1 cellular context compared by ENCODE assay signal in the genomic region with DNA sequence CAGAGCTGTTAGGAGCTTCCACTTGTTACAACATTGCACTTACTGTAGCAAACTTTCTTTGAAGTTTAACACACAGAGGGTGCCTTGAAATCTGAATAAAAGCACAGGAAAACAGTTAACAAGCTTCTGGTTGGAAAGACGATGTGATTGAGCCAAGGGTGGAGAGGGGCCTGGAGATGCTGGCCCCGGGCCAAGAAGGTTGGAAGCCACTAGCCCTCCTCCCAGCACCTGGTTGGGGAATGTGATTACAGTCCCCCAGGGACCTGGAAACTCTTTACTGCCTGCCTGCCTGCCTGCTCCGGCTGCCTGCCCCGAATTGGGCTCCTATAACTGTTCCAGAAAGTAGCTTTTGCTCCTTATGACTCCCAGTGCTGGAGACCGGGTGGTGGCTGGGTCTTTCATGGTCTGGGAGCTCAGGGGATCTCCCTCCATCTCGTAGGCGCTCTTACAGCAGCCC.
TF ChIP-seq lines count a peak whose summit lies in the region.

No MANE protein-coding gene starts in this region.

TF ChIP-seq in HEK293, 187 proteins besides CTCF, POLR2A, EP300 and RAD21 (continued from another document and continues in another):
- TF ChIP-seq, protein P1, sequence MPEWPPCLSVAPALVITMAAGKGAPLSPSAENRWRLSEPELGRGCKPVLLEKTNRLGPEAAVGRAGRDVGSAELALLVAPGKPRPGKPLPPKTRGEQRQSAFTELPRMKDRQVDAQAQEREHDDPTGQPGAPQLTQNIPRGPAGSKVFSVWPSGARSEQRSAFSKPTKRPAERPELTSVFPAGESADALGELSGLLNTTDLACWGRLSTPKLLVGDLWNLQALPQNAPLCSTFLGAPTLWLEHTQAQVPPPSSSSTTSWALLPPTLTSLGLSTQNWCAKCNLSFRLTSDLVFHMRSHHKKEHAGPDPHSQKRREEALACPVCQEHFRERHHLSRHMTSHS (tag by site-specific recombination; IDR thresholded peaks at IDR 0.05) = no peak
- TF ChIP-seq ZNF629 (tag by site-specific recombination; IDR thresholded peaks at IDR 0.05) = no peak
- TF ChIP-seq ZNF600 (tag by site-specific recombination; IDR thresholded peaks at IDR 0.05) = peak; percentile 82
- peak; percentile 97 for TF ChIP-seq ZNF335 (tag by site-specific recombination; conservative IDR thresholded peaks at IDR 0.05)
- no peak for TF ChIP-seq ZNF560 (tag by site-specific recombination; IDR thresholded peaks at IDR 0.05; ENCODE audit: borderline replicate concordance)
- no peak for TF ChIP-seq BCL11B (tag by site-specific recombination; IDR thresholded peaks at IDR 0.05; ENCODE audit: low read depth)
- TF ChIP-seq, protein P2, sequence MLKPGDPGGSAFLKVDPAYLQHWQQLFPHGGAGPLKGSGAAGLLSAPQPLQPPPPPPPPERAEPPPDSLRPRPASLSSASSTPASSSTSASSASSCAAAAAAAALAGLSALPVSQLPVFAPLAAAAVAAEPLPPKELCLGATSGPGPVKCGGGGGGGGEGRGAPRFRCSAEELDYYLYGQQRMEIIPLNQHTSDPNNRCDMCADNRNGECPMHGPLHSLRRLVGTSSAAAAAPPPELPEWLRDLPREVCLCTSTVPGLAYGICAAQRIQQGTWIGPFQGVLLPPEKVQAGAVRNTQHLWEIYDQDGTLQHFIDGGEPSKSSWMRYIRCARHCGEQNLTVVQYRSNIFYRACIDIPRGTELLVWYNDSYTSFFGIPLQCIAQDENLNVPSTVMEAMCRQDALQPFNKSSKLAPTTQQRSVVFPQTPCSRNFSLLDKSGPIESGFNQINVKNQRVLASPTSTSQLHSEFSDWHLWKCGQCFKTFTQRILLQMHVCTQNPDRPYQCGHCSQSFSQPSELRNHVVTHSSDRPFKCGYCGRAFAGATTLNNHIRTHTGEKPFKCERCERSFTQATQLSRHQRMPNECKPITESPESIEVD (tag by site-specific recombination; IDR thresholded peaks at IDR 0.05) = peak; percentile 51
- 0 out of 2 replicates have a peak, but pooled peaks have one; percentile 50 for TF ChIP-seq ZNF544 (tag by site-specific recombination; IDR thresholded peaks at IDR 0.05)
- TF ChIP-seq, protein P3, sequence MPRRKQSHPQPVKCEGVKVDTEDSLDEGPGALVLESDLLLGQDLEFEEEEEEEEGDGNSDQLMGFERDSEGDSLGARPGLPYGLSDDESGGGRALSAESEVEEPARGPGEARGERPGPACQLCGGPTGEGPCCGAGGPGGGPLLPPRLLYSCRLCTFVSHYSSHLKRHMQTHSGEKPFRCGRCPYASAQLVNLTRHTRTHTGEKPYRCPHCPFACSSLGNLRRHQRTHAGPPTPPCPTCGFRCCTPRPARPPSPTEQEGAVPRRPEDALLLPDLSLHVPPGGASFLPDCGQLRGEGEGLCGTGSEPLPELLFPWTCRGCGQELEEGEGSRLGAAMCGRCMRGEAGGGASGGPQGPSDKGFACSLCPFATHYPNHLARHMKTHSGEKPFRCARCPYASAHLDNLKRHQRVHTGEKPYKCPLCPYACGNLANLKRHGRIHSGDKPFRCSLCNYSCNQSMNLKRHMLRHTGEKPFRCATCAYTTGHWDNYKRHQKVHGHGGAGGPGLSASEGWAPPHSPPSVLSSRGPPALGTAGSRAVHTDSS (tag by site-specific recombination; IDR thresholded peaks at IDR 0.05) = peak; percentile 21; the same call in 1 of the 2 replicates
- peak; percentile 53; the same call in 1 of the 2 replicates for TF ChIP-seq ZNF549 (tag by site-specific recombination; IDR thresholded peaks at IDR 0.05)
- peak; percentile 87; the same call in 1 of the 2 replicates for TF ChIP-seq MZF1 (tag by site-specific recombination; IDR thresholded peaks at IDR 0.05; ENCODE audit: borderline replicate concordance)
- peak; percentile 54; the same call in 1 of the 2 replicates for TF ChIP-seq ZNF324 (tag by site-specific recombination; IDR thresholded peaks at IDR 0.05)
- TF ChIP-seq, protein P4, sequence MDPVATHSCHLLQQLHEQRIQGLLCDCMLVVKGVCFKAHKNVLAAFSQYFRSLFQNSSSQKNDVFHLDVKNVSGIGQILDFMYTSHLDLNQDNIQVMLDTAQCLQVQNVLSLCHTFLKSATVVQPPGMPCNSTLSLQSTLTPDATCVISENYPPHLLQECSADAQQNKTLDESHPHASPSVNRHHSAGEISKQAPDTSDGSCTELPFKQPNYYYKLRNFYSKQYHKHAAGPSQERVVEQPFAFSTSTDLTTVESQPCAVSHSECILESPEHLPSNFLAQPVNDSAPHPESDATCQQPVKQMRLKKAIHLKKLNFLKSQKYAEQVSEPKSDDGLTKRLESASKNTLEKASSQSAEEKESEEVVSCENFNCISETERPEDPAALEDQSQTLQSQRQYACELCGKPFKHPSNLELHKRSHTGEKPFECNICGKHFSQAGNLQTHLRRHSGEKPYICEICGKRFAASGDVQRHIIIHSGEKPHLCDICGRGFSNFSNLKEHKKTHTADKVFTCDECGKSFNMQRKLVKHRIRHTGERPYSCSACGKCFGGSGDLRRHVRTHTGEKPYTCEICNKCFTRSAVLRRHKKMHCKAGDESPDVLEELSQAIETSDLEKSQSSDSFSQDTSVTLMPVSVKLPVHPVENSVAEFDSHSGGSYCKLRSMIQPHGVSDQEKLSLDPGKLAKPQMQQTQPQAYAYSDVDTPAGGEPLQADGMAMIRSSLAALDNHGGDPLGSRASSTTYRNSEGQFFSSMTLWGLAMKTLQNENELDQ (tag by site-specific recombination; IDR thresholded peaks at IDR 0.05; ENCODE audit: low read depth) = no peak
- TF ChIP-seq SP7 (tag by site-specific recombination; IDR thresholded peaks at IDR 0.05) = peak; percentile 65
- TF ChIP-seq ZNF585B (tag by site-specific recombination; IDR thresholded peaks at IDR 0.05) = no peak
- TF ChIP-seq, protein P5, sequence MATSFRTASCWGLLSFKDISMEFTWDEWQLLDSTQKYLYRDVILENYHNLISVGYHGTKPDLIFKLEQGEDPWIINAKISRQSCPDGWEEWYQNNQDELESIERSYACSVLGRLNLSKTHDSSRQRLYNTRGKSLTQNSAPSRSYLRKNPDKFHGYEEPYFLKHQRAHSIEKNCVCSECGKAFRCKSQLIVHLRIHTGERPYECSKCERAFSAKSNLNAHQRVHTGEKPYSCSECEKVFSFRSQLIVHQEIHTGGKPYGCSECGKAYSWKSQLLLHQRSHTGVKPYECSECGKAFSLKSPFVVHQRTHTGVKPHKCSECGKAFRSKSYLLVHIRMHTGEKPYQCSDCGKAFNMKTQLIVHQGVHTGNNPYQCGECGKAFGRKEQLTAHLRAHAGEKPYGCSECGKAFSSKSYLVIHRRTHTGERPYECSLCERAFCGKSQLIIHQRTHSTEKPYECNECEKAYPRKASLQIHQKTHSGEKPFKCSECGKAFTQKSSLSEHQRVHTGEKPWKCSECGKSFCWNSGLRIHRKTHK (tag by site-specific recombination; IDR thresholded peaks at IDR 0.05) = no peak
- TF ChIP-seq, protein P6, sequence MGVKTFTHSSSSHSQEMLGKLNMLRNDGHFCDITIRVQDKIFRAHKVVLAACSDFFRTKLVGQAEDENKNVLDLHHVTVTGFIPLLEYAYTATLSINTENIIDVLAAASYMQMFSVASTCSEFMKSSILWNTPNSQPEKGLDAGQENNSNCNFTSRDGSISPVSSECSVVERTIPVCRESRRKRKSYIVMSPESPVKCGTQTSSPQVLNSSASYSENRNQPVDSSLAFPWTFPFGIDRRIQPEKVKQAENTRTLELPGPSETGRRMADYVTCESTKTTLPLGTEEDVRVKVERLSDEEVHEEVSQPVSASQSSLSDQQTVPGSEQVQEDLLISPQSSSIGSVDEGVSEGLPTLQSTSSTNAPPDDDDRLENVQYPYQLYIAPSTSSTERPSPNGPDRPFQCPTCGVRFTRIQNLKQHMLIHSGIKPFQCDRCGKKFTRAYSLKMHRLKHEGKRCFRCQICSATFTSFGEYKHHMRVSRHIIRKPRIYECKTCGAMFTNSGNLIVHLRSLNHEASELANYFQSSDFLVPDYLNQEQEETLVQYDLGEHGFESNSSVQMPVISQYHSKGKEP (tag by site-specific recombination; IDR thresholded peaks at IDR 0.05) = peak; percentile 91
- no peak for TF ChIP-seq ZNF776 (tag by site-specific recombination; IDR thresholded peaks at IDR 0.05; ENCODE audit: borderline replicate concordance)
- no peak for TF ChIP-seq HOXA7 (CRISPR knock-in tag; IDR thresholded peaks at IDR 0.05; ENCODE audit: borderline replicate concordance)
- TF ChIP-seq, protein P7, sequence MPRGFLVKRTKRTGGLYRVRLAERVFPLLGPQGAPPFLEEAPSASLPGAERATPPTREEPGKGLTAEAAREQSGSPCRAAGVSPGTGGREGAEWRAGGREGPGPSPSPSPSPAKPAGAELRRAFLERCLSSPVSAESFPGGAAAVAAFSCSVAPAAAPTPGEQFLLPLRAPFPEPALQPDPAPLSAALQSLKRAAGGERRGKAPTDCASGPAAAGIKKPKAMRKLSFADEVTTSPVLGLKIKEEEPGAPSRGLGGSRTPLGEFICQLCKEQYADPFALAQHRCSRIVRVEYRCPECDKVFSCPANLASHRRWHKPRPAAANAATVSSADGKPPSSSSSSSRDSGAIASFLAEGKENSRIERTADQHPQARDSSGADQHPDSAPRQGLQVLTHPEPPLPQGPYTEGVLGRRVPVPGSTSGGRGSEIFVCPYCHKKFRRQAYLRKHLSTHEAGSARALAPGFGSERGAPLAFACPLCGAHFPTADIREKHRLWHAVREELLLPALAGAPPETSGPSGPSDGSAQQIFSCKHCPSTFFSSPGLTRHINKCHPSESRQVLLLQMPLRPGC (tag by site-specific recombination; IDR thresholded peaks at IDR 0.05) = 0 out of 2 replicates have a peak, but pooled peaks have one; percentile 34
- TF ChIP-seq, protein P8, sequence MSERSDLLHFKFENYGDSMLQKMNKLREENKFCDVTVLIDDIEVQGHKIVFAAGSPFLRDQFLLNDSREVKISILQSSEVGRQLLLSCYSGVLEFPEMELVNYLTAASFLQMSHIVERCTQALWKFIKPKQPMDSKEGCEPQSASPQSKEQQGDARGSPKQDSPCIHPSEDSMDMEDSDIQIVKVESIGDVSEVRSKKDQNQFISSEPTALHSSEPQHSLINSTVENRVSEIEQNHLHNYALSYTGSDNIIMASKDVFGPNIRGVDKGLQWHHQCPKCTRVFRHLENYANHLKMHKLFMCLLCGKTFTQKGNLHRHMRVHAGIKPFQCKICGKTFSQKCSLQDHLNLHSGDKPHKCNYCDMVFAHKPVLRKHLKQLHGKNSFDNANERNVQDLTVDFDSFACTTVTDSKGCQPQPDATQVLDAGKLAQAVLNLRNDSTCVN (tag by site-specific recombination; optimal IDR thresholded peaks at IDR 0.05) = peak; percentile 4
- TF ChIP-seq, protein P9, sequence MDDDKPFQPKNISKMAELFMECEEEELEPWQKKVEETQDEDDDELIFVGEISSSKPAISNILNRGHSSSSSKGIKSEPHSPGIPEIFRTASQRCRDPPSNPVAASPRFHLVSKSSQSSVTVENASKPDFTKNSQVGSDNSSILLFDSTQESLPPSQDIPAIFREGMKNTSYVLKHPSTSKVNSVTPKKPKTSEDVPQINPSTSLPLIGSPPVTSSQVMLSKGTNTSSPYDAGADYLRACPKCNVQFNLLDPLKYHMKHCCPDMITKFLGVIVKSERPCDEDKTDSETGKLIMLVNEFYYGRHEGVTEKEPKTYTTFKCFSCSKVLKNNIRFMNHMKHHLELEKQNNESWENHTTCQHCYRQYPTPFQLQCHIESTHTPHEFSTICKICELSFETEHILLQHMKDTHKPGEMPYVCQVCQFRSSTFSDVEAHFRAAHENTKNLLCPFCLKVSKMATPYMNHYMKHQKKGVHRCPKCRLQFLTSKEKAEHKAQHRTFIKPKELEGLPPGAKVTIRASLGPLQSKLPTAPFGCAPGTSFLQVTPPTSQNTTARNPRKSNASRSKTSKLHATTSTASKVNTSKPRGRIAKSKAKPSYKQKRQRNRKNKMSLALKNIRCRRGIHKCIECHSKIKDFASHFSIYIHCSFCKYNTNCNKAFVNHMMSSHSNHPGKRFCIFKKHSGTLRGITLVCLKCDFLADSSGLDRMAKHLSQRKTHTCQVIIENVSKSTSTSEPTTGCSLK (tag by site-specific recombination; IDR thresholded peaks at IDR 0.05) = no peak
- TF ChIP-seq ZNF830 (tag by site-specific recombination; IDR thresholded peaks at IDR 0.05; ENCODE audit: low read depth) = no peak
- TF ChIP-seq, protein P10, sequence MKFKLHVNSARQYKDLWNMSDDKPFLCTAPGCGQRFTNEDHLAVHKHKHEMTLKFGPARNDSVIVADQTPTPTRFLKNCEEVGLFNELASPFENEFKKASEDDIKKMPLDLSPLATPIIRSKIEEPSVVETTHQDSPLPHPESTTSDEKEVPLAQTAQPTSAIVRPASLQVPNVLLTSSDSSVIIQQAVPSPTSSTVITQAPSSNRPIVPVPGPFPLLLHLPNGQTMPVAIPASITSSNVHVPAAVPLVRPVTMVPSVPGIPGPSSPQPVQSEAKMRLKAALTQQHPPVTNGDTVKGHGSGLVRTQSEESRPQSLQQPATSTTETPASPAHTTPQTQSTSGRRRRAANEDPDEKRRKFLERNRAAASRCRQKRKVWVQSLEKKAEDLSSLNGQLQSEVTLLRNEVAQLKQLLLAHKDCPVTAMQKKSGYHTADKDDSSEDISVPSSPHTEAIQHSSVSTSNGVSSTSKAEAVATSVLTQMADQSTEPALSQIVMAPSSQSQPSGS (tag by site-specific recombination; IDR thresholded peaks at IDR 0.05; ENCODE audit: low read depth) = no peak
- TF ChIP-seq ZNF184 (tag by site-specific recombination; IDR thresholded peaks at IDR 0.05) = peak; percentile 70; the same call in 1 of the 2 replicates
- TF ChIP-seq, protein P11, sequence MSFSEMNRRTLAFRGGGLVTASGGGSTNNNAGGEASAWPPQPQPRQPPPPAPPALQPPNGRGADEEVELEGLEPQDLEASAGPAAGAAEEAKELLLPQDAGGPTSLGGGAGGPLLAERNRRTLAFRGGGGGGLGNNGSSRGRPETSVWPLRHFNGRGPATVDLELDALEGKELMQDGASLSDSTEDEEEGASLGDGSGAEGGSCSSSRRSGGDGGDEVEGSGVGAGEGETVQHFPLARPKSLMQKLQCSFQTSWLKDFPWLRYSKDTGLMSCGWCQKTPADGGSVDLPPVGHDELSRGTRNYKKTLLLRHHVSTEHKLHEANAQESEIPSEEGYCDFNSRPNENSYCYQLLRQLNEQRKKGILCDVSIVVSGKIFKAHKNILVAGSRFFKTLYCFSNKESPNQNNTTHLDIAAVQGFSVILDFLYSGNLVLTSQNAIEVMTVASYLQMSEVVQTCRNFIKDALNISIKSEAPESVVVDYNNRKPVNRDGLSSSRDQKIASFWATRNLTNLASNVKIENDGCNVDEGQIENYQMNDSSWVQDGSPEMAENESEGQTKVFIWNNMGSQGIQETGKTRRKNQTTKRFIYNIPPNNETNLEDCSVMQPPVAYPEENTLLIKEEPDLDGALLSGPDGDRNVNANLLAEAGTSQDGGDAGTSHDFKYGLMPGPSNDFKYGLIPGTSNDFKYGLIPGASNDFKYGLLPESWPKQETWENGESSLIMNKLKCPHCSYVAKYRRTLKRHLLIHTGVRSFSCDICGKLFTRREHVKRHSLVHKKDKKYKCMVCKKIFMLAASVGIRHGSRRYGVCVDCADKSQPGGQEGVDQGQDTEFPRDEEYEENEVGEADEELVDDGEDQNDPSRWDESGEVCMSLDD (tag by site-specific recombination; IDR thresholded peaks at IDR 0.05) = no peak
- peak; percentile 51; the same call in 1 of the 2 replicates for TF ChIP-seq ZNF626 (tag by site-specific recombination; IDR thresholded peaks at IDR 0.05)
- no peak for TF ChIP-seq ZNF792 (tag by site-specific recombination; IDR thresholded peaks at IDR 0.05)
- peak; percentile 59 for TF ChIP-seq KLF8 (tag by site-specific recombination; IDR thresholded peaks at IDR 0.05)
- no peak for TF ChIP-seq ZNF670 (tag by site-specific recombination; IDR thresholded peaks at IDR 0.05; ENCODE audit: low read depth)
- TF ChIP-seq ZNF768 (tag by site-specific recombination; IDR thresholded peaks at IDR 0.05) = peak; percentile 8; the same call in 1 of the 2 replicates
- peak; percentile 96 for TF ChIP-seq ZNF561 (tag by site-specific recombination; IDR thresholded peaks at IDR 0.05; ENCODE audit: borderline replicate concordance)
- no peak for TF ChIP-seq ZNF175 (tag by site-specific recombination; IDR thresholded peaks at IDR 0.05)
- no peak for TF ChIP-seq HOXD13 (CRISPR knock-in tag; IDR thresholded peaks at IDR 0.05; ENCODE audit: borderline replicate concordance)
- no peak for TF ChIP-seq ZNF121 (tag by site-specific recombination; IDR thresholded peaks at IDR 0.05)
- peak; percentile 90 for TF ChIP-seq ZBTB20 (tag by site-specific recombination; IDR thresholded peaks at IDR 0.05)
- TF ChIP-seq ZNF157 (tag by site-specific recombination; IDR thresholded peaks at IDR 0.05) = no peak
